ENCODE assay signal across 16 cellular contexts in the genomic region with DNA sequence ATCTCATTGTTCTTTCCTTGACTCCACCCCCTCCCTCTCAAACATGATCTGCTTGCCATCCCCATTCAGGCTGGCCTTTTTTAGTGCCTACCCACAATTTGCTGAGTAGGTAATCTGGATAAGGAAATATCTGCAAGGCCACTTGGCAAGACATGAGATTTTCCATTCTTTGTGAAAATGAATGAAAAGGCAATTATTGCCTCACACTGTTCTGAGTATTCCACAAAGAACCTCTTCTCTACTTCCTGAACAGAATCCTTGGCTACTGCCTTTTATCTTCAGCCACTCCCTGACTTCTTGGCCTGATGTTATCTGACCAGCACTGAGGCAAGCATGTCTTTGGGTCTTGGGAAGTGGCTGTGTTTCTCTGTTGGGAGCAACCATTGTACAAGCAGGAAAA.
DNase-seq lines count a peak whose midpoint lies in the region; ATAC-seq and TF ChIP-seq lines count a peak whose summit lies in the region.
"Had no signal": no experiment of that assay in that cellular context is flagged by ENCODE, and none has a peak within 500 bp of the region (broad histone marks: within the 10 kb centered on the region; RNA-seq: fewer than 3 reads in every experiment).

No MANE protein-coding gene starts in this region.

- H3K9me3 Mint-ChIP-seq in CD4-positive, CD25-positive, alpha-beta regulatory T cell: peaks cover 0 to 7% (median 0%) of the 10 kb centered on the region in 7 donors

- peaks cover 4% of the 10 kb centered on the region for H3K27me3 Mint-ChIP-seq in CD4-positive, CD25-positive, alpha-beta regulatory T cell
- H3K27me3 Mint-ChIP-seq: activated T-helper 17 cell treated with anti-CD3 and anti-CD28 coated beads, Interleukin-2, amount 50 U/mL, for 72 hours had no signal

- no peak overlapping the region for H3K27ac ChIP-seq in CD4-positive, CD25-positive, alpha-beta regulatory T cell (ENCODE audit: insufficient read depth, low read length, poor library complexity, severe bottlenecking)
- H3K27ac ChIP-seq in fibroblast of lung (ENCODE audit: insufficient read depth, low read length) (no peak overlapping the region), mesodermal cell (ENCODE audit: low read depth, low read length, severe bottlenecking) (peak overlapping the region; percentile 19), coronary artery (peak overlapping the region in 1 of 2 donors; percentile 7)
- H3K27ac ChIP-seq: Peyer's patch, prostate gland had no signal

- H3K27me3 ChIP-seq in CD4-positive, CD25-positive, alpha-beta regulatory T cell (ENCODE audit: control insufficient read depth, insufficient read depth, low read length): no peaks in the 10 kb centered on the region
- H3K27me3 ChIP-seq in fibroblast of lung (ENCODE audit: control insufficient read depth, insufficient read depth, low read length): no peaks in the 10 kb centered on the region
- H3K27me3 ChIP-seq: Peyer's patch had no signal

- peaks cover 3 to 15% (median 7%) of the 10 kb centered on the region in 4 donors for H3K4me1 Mint-ChIP-seq in CD4-positive, CD25-positive, alpha-beta regulatory T cell

- H2AFZ ChIP-seq in fibroblast of lung (ENCODE audit: low read length): no peak overlapping the region

- no peak for TF ChIP-seq CTCF in fibroblast of lung (conservative IDR thresholded peaks at IDR 0.05 in 1 of 2, IDR thresholded peaks at IDR 0.05 in 1 of 2; ENCODE audit: low read depth in 1 of 2, low read length in 2 of 2)
- no peak for TF ChIP-seq CTCF in coronary artery (IDR thresholded peaks at IDR 0.05)

- H3K79me2 ChIP-seq in fibroblast of lung (ENCODE audit: control insufficient read depth, insufficient read depth, low read length): no peaks in the 10 kb centered on the region

- no peak for ATAC-seq in CD4-positive, CD25-positive, alpha-beta regulatory T cell (ENCODE audit: low read depth in 2 of 2)
- ATAC-seq in GM18520 (IDR thresholded peaks at IDR 0.05; ENCODE audit: unreplicated experiment): no peak
- ATAC-seq: activated T-helper 17 cell treated with anti-CD3 and anti-CD28 coated beads, Interleukin-2, amount 50 U/mL, for 72 hours had no signal

- H3K4me3 ChIP-seq in CD4-positive, CD25-positive, alpha-beta regulatory T cell (ENCODE audit: low read depth, low read length): no peak overlapping the region
- no peak overlapping the region for H3K4me3 ChIP-seq in fibroblast of lung (replicated peaks in 1 of 4; ENCODE audit: control extremely low read depth in 1 of 4, insufficient read depth in 1 of 4, low read depth in 3 of 4, low read length in 4 of 4)
- no peak overlapping the region for H3K4me3 ChIP-seq in mesodermal cell (ENCODE audit: extremely low read depth, insufficient read depth, low read length, poor library complexity, severe bottlenecking)
- H3K4me3 ChIP-seq in coronary artery: no peak overlapping the region
- H3K4me3 ChIP-seq: Peyer's patch, prostate gland had no signal

- peak overlapping the region in 2 of 3 donors; percentile 2 to 43 for H3K27ac Mint-ChIP-seq in CD4-positive, CD25-positive, alpha-beta regulatory T cell
- H3K27ac Mint-ChIP-seq: activated T-helper 17 cell treated with anti-CD3 and anti-CD28 coated beads, Interleukin-2, amount 50 U/mL, for 72 hours had no signal

- no peak overlapping the region for H3K4me3 Mint-ChIP-seq in CD4-positive, CD25-positive, alpha-beta regulatory T cell
- H3K4me3 Mint-ChIP-seq: activated T-helper 17 cell treated with anti-CD3 and anti-CD28 coated beads, Interleukin-2, amount 50 U/mL, for 72 hours had no signal

- peaks cover 3% of the 10 kb centered on the region for H3K36me3 Mint-ChIP-seq in CD4-positive, CD25-positive, alpha-beta regulatory T cell

- H3K9me3 ChIP-seq in CD4-positive, CD25-positive, alpha-beta regulatory T cell (ENCODE audit: control insufficient read depth in 2 of 2, low read length in 2 of 2): no peaks in the 10 kb centered on the region
- H3K9me3 ChIP-seq in fibroblast of lung (ENCODE audit: control insufficient read depth, insufficient read depth, low read depth, low read length): no peaks in the 10 kb centered on the region
- no peaks in the 10 kb centered on the region for H3K9me3 ChIP-seq in mesodermal cell (ENCODE audit: control insufficient read depth, low read length)
- H3K9me3 ChIP-seq: Peyer's patch, prostate gland had no signal

- no peaks in the 10 kb centered on the region for H3K36me3 ChIP-seq in CD4-positive, CD25-positive, alpha-beta regulatory T cell (ENCODE audit: control insufficient read depth, insufficient read depth, low read length)
- no peaks in the 10 kb centered on the region for H3K36me3 ChIP-seq in fibroblast of lung (ENCODE audit: control insufficient read depth, insufficient read depth, low read length)
- no peaks in the 10 kb centered on the region for H3K36me3 ChIP-seq in mesodermal cell (ENCODE audit: control insufficient read depth, insufficient read depth, low read length)
- H3K36me3 ChIP-seq: Peyer's patch, prostate gland had no signal

- H3K4me2 ChIP-seq in fibroblast of lung (ENCODE audit: extremely low read depth, insufficient read depth, low read length): no peak overlapping the region

- no peaks in the 10 kb centered on the region for H3K4me1 ChIP-seq in CD4-positive, CD25-positive, alpha-beta regulatory T cell (ENCODE audit: control insufficient read depth, insufficient read depth, low read length, poor library complexity, severe bottlenecking)
- H3K4me1 ChIP-seq in fibroblast of lung (ENCODE audit: control insufficient read depth, extremely low read depth, insufficient read depth, low read length): no peaks in the 10 kb centered on the region
- H3K4me1 ChIP-seq in mesodermal cell (ENCODE audit: control insufficient read depth, insufficient read depth, low read length, poor library complexity, severe bottlenecking): peaks cover 10% of the 10 kb centered on the region
- H3K4me1 ChIP-seq: prostate gland had no signal

- no peak for DNase-seq in CD4-positive, CD25-positive, alpha-beta regulatory T cell
- DNase-seq in NCI-H226: peak; percentile 84
- peak; percentile 24 to 50 for DNase-seq in fibroblast of lung (ENCODE audit: low read depth in 2 of 2)
- no peak for DNase-seq in activated CD4-positive, CD25-positive, alpha-beta regulatory T cell treated with anti-CD3 and anti-CD28 coated beads, Interleukin-2, amount 50 U/mL, for 72 hours
- no peak for DNase-seq in coronary artery (ENCODE audit: low spot score)
- DNase-seq in putamen (ENCODE audit: low spot score): no peak
- DNase-seq: activated CD4-positive, alpha-beta T cell treated with anti-CD3 and anti-CD28 coated beads, Interleukin-2, amount 50 U/mL, for 1 hour; DMS79 treated with DMSO at 0.1 percent for 48 hours; effector CD8-positive, alpha-beta T cell; hypothalamus; Peyer's patch; stimulated activated CD4-positive, alpha-beta T cell treated with anti-CD3 and anti-CD28 coated beads, Interleukin-2, amount 100 ng/mL, for 48 hours had no signal

- no peak overlapping the region for H3K9ac ChIP-seq in fibroblast of lung (ENCODE audit: insufficient read depth, low read length)

- H4K20me1 ChIP-seq in fibroblast of lung (ENCODE audit: control insufficient read depth, extremely low read depth, insufficient read depth, low read length): no peaks in the 10 kb centered on the region

Comparison
In these comparisons a context has a peak if more than half of its experiments do, and no peak if none do; other contexts are left out.
1. DNase-seq: peak in NCI-H226 (single experiment) and fibroblast of lung (2 of 2); none in CD4-positive, CD25-positive, alpha-beta regulatory T cell (0 of 3), activated CD4-positive, CD25-positive, alpha-beta regulatory T cell treated with anti-CD3 and anti-CD28 coated beads, Interleukin-2, amount 50 U/mL, for 72 hours (single experiment), coronary artery (single experiment) and putamen (single experiment).